In the genomic region with DNA sequence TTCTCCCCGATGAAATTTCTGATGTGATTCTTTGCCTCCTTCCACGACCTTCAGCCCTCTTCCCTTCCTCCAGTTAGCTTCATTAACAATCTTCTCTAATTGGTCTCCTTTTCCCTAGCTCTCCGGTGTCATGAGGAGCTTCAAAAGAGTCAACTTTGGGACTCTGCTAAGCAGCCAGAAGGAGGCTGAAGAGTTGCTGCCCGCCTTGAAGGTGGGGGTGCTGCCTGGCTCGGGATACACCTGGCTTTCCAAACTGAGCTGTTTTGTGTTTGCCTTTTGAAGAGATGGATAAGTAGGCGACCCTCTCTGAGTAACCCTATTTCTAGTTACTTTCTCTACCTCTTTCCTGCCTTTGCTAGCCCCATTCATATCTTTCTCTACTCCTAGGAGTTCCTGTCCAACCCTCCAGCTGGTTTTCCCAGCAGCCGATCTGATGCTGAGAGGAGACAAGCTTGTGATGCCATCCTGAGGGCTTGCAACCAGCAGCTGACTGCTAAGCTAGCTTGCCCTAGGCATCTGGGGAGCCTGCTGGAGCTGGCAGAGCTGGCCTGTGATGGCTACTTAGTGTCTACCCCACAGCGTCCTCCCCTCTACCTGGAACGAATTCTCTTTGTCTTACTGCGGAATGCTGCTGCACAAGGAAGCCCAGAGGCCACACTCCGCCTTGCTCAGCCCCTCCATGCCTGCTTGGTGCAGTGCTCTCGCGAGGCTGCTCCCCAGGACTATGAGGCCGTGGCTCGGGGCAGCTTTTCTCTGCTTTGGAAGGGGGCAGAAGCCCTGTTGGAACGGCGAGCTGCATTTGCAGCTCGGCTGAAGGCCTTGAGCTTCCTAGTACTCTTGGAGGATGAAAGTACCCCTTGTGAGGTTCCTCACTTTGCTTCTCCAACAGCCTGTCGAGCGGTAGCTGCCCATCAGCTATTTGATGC, we compare ENCODE assay signal across 8 cellular contexts. TPM values are rescaled to one million over a fixed set of nuclear protein-coding genes. Genes with fewer than 3 reads are reported as not detected.
DNase-seq lines count a peak whose midpoint lies in the region; ATAC-seq and TF ChIP-seq lines count a peak whose summit lies in the region.

No MANE protein-coding gene starts in this region.

- peak overlapping the region; percentile 100 for H3K4me3 Mint-ChIP-seq in activated CD8-positive, alpha-beta memory T cell treated with anti-CD3 and anti-CD28 coated beads, Interleukin-2, amount 10 ng/mL, durations not matched to agents 7 days and 5 days
- peak overlapping the region; percentile 89 to 98 (median 92) for H3K4me3 Mint-ChIP-seq in T-cell
- H3K4me3 Mint-ChIP-seq in stimulated activated naive CD8-positive, alpha-beta T cell treated with anti-CD3 and anti-CD28 coated beads, Interleukin-15, amount 100 ng/mL, for 72 hours, result peak overlapping the region; percentile 87 to 94

- POLR2A ChIA-PET in T-cell (lab: Charles Lee), result interaction anchor here in 1 of 2 donors (0.5 to 0.7 kb wide), 2 partner anchors 34 to 50 kb away, joined by 3 read pairs; no protein-coding TSS in a partner anchor

- no peaks in the 10 kb centered on the region for H3K9me2 ChIP-seq in hepatocyte (replicated peaks; ENCODE audit: insufficient read depth)

- H3K79me2 ChIP-seq in hepatocyte, result peaks cover 14% of the 10 kb centered on the region

- H3K9me3 Mint-ChIP-seq in activated CD8-positive, alpha-beta memory T cell treated with anti-CD3 and anti-CD28 coated beads, Interleukin-2, amount 10 ng/mL, durations not matched to agents 7 days and 5 days (ENCODE audit: low read depth), result no peaks in the 10 kb centered on the region
- H3K9me3 Mint-ChIP-seq in T-cell, result no peaks in the 10 kb centered on the region
- H3K9me3 Mint-ChIP-seq in stimulated activated naive CD8-positive, alpha-beta T cell treated with anti-CD3 and anti-CD28 coated beads, Interleukin-15, amount 100 ng/mL, for 72 hours, result no peaks in the 10 kb centered on the region

- H3K27me3 Mint-ChIP-seq in activated CD8-positive, alpha-beta memory T cell treated with anti-CD3 and anti-CD28 coated beads, Interleukin-2, amount 10 ng/mL, durations not matched to agents 7 days and 5 days, result no peaks in the 10 kb centered on the region
- H3K27me3 Mint-ChIP-seq in T-cell, result peaks cover 0 to 3% of the 10 kb centered on the region in 2 donors
- no peaks in the 10 kb centered on the region for H3K27me3 Mint-ChIP-seq in stimulated activated naive CD8-positive, alpha-beta T cell treated with anti-CD3 and anti-CD28 coated beads, Interleukin-15, amount 100 ng/mL, for 72 hours

- TF ChIP-seq POLR2A in GM18505 (IDR thresholded peaks at IDR 0.05; ENCODE audit: borderline replicate concordance, extremely low read depth, insufficient read depth, insufficient read length), result no peak

- CTCF ChIA-PET in activated CD8-positive, alpha-beta memory T cell treated with anti-CD3 and anti-CD28 coated beads, Interleukin-2, amount 10 ng/mL, durations not matched to agents 7 days and 5 days (lab: Charles Lee), result interaction anchor here (0.8 to 12.0 kb wide), 31 partner anchors 8 to 244 kb away, joined by 3 to 248 read pairs (median 5); partner anchors contain the start of genes AAAS, CSAD, ITGB7 and PFDN5
- CTCF ChIA-PET in T-cell (lab: Charles Lee), result interaction anchor here (0.5 to 3.3 kb wide), 20 partner anchors 15 to 152 kb away, joined by 3 to 34 read pairs (median 4); partner anchors contain the start of genes CSAD (in 1 of the 2), MYG1 (in 1 of the 2) and ZNF740 (in 1 of the 2)

- H3K4me1 ChIP-seq in hepatocyte (ENCODE audit: insufficient read depth), result peaks cover 3% of the 10 kb centered on the region

- H3K36me3 ChIP-seq in hepatocyte (replicated peaks; ENCODE audit: insufficient read depth, low read depth), result no peaks in the 10 kb centered on the region

- no peak for TF ChIP-seq CTCF in hepatocyte (IDR thresholded peaks at IDR 0.05; ENCODE audit: poor library complexity)

- H3K9me3 ChIP-seq in hepatocyte (ENCODE audit: low read depth), result no peaks in the 10 kb centered on the region

- H4K20me1 ChIP-seq in hepatocyte (ENCODE audit: insufficient read depth, poor library complexity, severe bottlenecking), result no peaks in the 10 kb centered on the region

- peak overlapping the region; percentile 95 for H3K27ac Mint-ChIP-seq in activated CD8-positive, alpha-beta memory T cell treated with anti-CD3 and anti-CD28 coated beads, Interleukin-2, amount 10 ng/mL, durations not matched to agents 7 days and 5 days
- H3K27ac Mint-ChIP-seq in T-cell, result peak overlapping the region in 1 of 2 donors; percentile 91
- peak overlapping the region; percentile 95 to 98 for H3K27ac Mint-ChIP-seq in stimulated activated naive CD8-positive, alpha-beta T cell treated with anti-CD3 and anti-CD28 coated beads, Interleukin-15, amount 100 ng/mL, for 72 hours

- H3K27ac ChIP-seq in hepatocyte, result no peak overlapping the region

- H2AFZ ChIP-seq in hepatocyte, result peak overlapping the region; percentile 71

- WGBS in hepatocyte (ENCODE audit: low lambda C conversion rate, missing lambda C conversion rate), result 51% methylated on average over 20 of the region's 20 CpGs

- ATAC-seq in activated CD8-positive, alpha-beta memory T cell treated with anti-CD3 and anti-CD28 coated beads, Interleukin-2, amount 10 ng/mL, durations not matched to agents 7 days and 5 days, result no peak
- ATAC-seq in T-cell (replicated peaks in 1 of 4), result no peak
- peak; percentile 6 for ATAC-seq in stimulated activated naive CD8-positive, alpha-beta T cell treated with anti-CD3 and anti-CD28 coated beads, Interleukin-15, amount 100 ng/mL, for 72 hours
- ATAC-seq in HG03097 (IDR thresholded peaks at IDR 0.05; ENCODE audit: low FRiP score, unreplicated experiment), result no peak
- no peak for ATAC-seq in GM18511 (IDR thresholded peaks at IDR 0.05; ENCODE audit: unreplicated experiment)
- no peak for ATAC-seq in GM18505 (IDR thresholded peaks at IDR 0.05; ENCODE audit: unreplicated experiment)

- peak overlapping the region; percentile 85 for H3K4me2 ChIP-seq in hepatocyte

- H3K4me3 ChIP-seq in hepatocyte, result peak overlapping the region; percentile 59

- peaks cover 39% of the 10 kb centered on the region for H3K36me3 Mint-ChIP-seq in activated CD8-positive, alpha-beta memory T cell treated with anti-CD3 and anti-CD28 coated beads, Interleukin-2, amount 10 ng/mL, durations not matched to agents 7 days and 5 days
- no peaks in the 10 kb centered on the region for H3K36me3 Mint-ChIP-seq in T-cell

- no peak for DNase-seq in activated CD8-positive, alpha-beta memory T cell treated with anti-CD3 and anti-CD28 coated beads, Interleukin-2, amount 10 ng/mL, durations not matched to agents 7 days and 5 days
- DNase-seq in activated CD8-positive, alpha-beta memory T cell treated with anti-CD3 and anti-CD28 coated beads, Interleukin-2, amount 50 U/mL, for 4 hours, result no peak
- DNase-seq in T-cell (no peak), hepatocyte (ENCODE audit: low spot score) (no peak)
- no peak for DNase-seq in stimulated activated naive CD8-positive, alpha-beta T cell treated with anti-CD3 and anti-CD28 coated beads, Interleukin-15, amount 100 ng/mL, for 72 hours

- H3K27me3 ChIP-seq in hepatocyte, result no peaks in the 10 kb centered on the region

- peaks cover 46% of the 10 kb centered on the region for H3K4me1 Mint-ChIP-seq in activated CD8-positive, alpha-beta memory T cell treated with anti-CD3 and anti-CD28 coated beads, Interleukin-2, amount 10 ng/mL, durations not matched to agents 7 days and 5 days
- peaks cover 20 to 22% (median 21%) of the 10 kb centered on the region in 3 donors for H3K4me1 Mint-ChIP-seq in T-cell
- peaks cover 41% of the 10 kb centered on the region for H3K4me1 Mint-ChIP-seq in stimulated activated naive CD8-positive, alpha-beta T cell treated with anti-CD3 and anti-CD28 coated beads, Interleukin-15, amount 100 ng/mL, for 72 hours

RNA-seq across cellular contexts. Expression of gene ESPL1, which starts 0.8 kb away (rescaled TPM):
- 100 to 1,000 TPM in 1 of 2 experiments, 10 to 100 TPM in 1; 99.0 to 137 TPM for total RNA-seq in activated CD8-positive, alpha-beta memory T cell treated with anti-CD3 and anti-CD28 coated beads, Interleukin-2, amount 10 ng/mL, durations not matched to agents 7 days and 5 days
- total RNA-seq in T-cell (1 to 10 TPM; 1.2 to 2.5 (median 1.6) TPM), hepatocyte (7.6 and 9.0 TPM in 2 replicates)
- polyA plus RNA-seq in hepatocyte, result 4.4 and 5.8 TPM in 2 replicates

RNA-seq across cellular contexts. Expression of gene PFDN5, which starts 26.4 kb away (rescaled TPM):
- total RNA-seq in activated CD8-positive, alpha-beta memory T cell treated with anti-CD3 and anti-CD28 coated beads, Interleukin-2, amount 10 ng/mL, durations not matched to agents 7 days and 5 days, result 100 to 1,000 TPM; 283 to 298 TPM
- total RNA-seq in T-cell, result 100 to 1,000 TPM; 591 to 643 (median 612) TPM
- total RNA-seq in hepatocyte, result 377 and 379 TPM in 2 replicates
- 415 and 441 TPM in 2 replicates for polyA plus RNA-seq in hepatocyte

RNA-seq across cellular contexts. Expression of gene MYG1, which starts 30.6 kb away (rescaled TPM):
- 10 to 100 TPM; 51.7 to 65.5 TPM for total RNA-seq in activated CD8-positive, alpha-beta memory T cell treated with anti-CD3 and anti-CD28 coated beads, Interleukin-2, amount 10 ng/mL, durations not matched to agents 7 days and 5 days
- total RNA-seq in T-cell (10 to 100 TPM; 34.0 to 68.4 (median 63.9) TPM), hepatocyte (25.5 and 35.8 TPM in 2 replicates)
- polyA plus RNA-seq in hepatocyte, result 34.6 and 35.9 TPM in 2 replicates

RNA-seq across cellular contexts. Expression of gene RARG, which starts 36.9 kb away (rescaled TPM):
- 10 to 100 TPM; 29.4 to 38.8 TPM for total RNA-seq in activated CD8-positive, alpha-beta memory T cell treated with anti-CD3 and anti-CD28 coated beads, Interleukin-2, amount 10 ng/mL, durations not matched to agents 7 days and 5 days
- total RNA-seq in T-cell, result 10 to 100 TPM; 20.3 to 91.3 (median 74.2) TPM
- total RNA-seq in hepatocyte, result 15.1 and 20.9 TPM in 2 replicates
- polyA plus RNA-seq in hepatocyte, result 24.7 and 28.1 TPM in 2 replicates

RNA-seq across cellular contexts. Expression of gene AAAS, which starts 52.5 kb away (rescaled TPM):
- 10 to 100 TPM; 60.9 to 61.7 TPM for total RNA-seq in activated CD8-positive, alpha-beta memory T cell treated with anti-CD3 and anti-CD28 coated beads, Interleukin-2, amount 10 ng/mL, durations not matched to agents 7 days and 5 days
- total RNA-seq in T-cell (10 to 100 TPM; 39.3 to 74.6 (median 66.2) TPM), hepatocyte (57.3 and 60.3 TPM in 2 replicates)
- polyA plus RNA-seq in hepatocyte, result 70.6 and 79.9 TPM in 2 replicates

Comparison
In these comparisons a context has a peak if more than half of its experiments do, and no peak if none do; other contexts are left out.
1. RNA of gene ESPL1, which starts 0.8 kb away (total RNA-seq): 99.0 to 137 TPM in activated CD8-positive, alpha-beta memory T cell treated with anti-CD3 and anti-CD28 coated beads, Interleukin-2, amount 10 ng/mL, durations not matched to agents 7 days and 5 days; 7.6 to 9.0 TPM in hepatocyte and 1.2 to 2.5 TPM in T-cell; every median in the first group is over 10 times any median in the second.
2. Peak in every context shown above with its lines, with median percentiles within 50 percentile points of each other: H3K4me3 Mint-ChIP-seq.